ENCODE assay signal across 2 cellular contexts in the genomic region with DNA sequence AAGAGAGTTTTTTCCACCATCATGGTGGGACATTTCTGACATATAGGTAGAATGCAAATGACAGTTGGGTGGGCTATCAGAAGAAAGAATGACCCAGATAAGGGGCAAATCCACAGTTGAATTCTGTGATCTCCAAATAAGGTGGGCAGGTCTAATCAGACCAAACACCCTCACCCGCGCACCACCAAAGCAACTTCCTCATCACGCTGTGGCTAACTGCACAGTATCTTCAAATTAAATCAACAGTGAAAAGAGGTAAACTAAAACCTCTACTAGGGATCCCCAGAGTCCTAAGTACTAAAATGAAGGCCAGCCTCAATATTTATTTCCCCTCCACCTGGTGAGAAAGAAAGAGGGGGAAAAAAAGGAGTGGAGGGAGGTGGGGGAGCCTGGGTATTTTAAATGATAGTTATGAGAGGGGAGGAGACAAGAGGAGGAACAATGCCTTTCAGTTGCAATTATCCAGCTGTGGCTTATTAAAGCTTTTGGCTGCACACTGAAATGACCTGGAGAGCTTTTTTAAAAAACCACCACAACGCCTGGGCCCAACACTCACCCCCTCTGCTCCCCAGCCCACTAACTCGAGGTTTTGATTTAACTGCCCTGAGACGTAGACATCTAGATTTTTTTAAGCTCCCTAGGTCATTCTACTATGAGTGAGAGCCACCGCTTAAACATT.
TF ChIP-seq lines count a peak whose summit lies in the region.

No MANE protein-coding gene starts in this region.

TF ChIP-seq in GM12878, 131 proteins besides CTCF, POLR2A, EP300 and RAD21 (continued from another document and continues in another):
- TF ChIP-seq, protein P1, sequence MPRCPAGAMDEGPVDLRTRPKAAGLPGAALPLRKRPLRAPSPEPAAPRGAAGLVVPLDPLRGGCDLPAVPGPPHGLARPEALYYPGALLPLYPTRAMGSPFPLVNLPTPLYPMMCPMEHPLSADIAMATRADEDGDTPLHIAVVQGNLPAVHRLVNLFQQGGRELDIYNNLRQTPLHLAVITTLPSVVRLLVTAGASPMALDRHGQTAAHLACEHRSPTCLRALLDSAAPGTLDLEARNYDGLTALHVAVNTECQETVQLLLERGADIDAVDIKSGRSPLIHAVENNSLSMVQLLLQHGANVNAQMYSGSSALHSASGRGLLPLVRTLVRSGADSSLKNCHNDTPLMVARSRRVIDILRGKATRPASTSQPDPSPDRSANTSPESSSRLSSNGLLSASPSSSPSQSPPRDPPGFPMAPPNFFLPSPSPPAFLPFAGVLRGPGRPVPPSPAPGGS (IDR thresholded peaks at IDR 0.05; ENCODE audit: borderline replicate concordance, insufficient read depth, low read depth, low read length, poor library complexity, severe bottlenecking): no peak
- TF ChIP-seq HDAC6 (IDR thresholded peaks at IDR 0.05; ENCODE audit: unreplicated experiment): no peak
- no peak for TF ChIP-seq TBL1XR1 (IDR thresholded peaks at IDR 0.05; ENCODE audit: low read depth, low read length)
- no peak for TF ChIP-seq GATAD2B (conservative IDR thresholded peaks at IDR 0.05; ENCODE audit: low read depth)
- no peak for TF ChIP-seq MYB (IDR thresholded peaks at IDR 0.05; ENCODE audit: borderline replicate concordance, low read depth, low read length)
- no peak for TF ChIP-seq POLR2AphosphoS5 (IDR thresholded peaks at IDR 0.05; ENCODE audit: low read length)
- TF ChIP-seq, protein P2, sequence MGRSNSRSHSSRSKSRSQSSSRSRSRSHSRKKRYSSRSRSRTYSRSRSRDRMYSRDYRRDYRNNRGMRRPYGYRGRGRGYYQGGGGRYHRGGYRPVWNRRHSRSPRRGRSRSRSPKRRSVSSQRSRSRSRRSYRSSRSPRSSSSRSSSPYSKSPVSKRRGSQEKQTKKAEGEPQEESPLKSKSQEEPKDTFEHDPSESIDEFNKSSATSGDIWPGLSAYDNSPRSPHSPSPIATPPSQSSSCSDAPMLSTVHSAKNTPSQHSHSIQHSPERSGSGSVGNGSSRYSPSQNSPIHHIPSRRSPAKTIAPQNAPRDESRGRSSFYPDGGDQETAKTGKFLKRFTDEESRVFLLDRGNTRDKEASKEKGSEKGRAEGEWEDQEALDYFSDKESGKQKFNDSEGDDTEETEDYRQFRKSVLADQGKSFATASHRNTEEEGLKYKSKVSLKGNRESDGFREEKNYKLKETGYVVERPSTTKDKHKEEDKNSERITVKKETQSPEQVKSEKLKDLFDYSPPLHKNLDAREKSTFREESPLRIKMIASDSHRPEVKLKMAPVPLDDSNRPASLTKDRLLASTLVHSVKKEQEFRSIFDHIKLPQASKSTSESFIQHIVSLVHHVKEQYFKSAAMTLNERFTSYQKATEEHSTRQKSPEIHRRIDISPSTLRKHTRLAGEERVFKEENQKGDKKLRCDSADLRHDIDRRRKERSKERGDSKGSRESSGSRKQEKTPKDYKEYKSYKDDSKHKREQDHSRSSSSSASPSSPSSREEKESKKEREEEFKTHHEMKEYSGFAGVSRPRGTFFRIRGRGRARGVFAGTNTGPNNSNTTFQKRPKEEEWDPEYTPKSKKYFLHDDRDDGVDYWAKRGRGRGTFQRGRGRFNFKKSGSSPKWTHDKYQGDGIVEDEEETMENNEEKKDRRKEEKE (IDR thresholded peaks at IDR 0.05): no peak
- TF ChIP-seq, protein P3, sequence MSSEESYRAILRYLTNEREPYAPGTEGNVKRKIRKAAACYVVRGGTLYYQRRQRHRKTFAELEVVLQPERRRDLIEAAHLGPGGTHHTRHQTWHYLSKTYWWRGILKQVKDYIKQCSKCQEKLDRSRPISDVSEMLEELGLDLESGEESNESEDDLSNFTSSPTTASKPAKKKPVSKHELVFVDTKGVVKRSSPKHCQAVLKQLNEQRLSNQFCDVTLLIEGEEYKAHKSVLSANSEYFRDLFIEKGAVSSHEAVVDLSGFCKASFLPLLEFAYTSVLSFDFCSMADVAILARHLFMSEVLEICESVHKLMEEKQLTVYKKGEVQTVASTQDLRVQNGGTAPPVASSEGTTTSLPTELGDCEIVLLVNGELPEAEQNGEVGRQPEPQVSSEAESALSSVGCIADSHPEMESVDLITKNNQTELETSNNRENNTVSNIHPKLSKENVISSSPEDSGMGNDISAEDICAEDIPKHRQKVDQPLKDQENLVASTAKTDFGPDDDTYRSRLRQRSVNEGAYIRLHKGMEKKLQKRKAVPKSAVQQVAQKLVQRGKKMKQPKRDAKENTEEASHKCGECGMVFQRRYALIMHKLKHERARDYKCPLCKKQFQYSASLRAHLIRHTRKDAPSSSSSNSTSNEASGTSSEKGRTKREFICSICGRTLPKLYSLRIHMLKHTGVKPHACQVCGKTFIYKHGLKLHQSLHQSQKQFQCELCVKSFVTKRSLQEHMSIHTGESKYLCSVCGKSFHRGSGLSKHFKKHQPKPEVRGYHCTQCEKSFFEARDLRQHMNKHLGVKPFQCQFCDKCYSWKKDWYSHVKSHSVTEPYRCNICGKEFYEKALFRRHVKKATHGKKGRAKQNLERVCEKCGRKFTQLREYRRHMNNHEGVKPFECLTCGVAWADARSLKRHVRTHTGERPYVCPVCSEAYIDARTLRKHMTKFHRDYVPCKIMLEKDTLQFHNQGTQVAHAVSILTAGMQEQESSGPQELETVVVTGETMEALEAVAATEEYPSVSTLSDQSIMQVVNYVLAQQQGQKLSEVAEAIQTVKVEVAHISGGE (CRISPR knock-in tag; IDR thresholded peaks at IDR 0.05): no peak
- TF ChIP-seq DPF2 (IDR thresholded peaks at IDR 0.05): no peak
- TF ChIP-seq ZNF274 (IDR thresholded peaks at IDR 0.05; ENCODE audit: insufficient read depth, insufficient read length): no peak
- no peak for TF ChIP-seq PAX5 (IDR thresholded peaks at IDR 0.05; ENCODE audit: borderline replicate concordance, low read depth, low read length)
- no peak for TF ChIP-seq BRCA1 (IDR thresholded peaks at IDR 0.05; ENCODE audit: low read depth, low read length)
- TF ChIP-seq, protein P4, sequence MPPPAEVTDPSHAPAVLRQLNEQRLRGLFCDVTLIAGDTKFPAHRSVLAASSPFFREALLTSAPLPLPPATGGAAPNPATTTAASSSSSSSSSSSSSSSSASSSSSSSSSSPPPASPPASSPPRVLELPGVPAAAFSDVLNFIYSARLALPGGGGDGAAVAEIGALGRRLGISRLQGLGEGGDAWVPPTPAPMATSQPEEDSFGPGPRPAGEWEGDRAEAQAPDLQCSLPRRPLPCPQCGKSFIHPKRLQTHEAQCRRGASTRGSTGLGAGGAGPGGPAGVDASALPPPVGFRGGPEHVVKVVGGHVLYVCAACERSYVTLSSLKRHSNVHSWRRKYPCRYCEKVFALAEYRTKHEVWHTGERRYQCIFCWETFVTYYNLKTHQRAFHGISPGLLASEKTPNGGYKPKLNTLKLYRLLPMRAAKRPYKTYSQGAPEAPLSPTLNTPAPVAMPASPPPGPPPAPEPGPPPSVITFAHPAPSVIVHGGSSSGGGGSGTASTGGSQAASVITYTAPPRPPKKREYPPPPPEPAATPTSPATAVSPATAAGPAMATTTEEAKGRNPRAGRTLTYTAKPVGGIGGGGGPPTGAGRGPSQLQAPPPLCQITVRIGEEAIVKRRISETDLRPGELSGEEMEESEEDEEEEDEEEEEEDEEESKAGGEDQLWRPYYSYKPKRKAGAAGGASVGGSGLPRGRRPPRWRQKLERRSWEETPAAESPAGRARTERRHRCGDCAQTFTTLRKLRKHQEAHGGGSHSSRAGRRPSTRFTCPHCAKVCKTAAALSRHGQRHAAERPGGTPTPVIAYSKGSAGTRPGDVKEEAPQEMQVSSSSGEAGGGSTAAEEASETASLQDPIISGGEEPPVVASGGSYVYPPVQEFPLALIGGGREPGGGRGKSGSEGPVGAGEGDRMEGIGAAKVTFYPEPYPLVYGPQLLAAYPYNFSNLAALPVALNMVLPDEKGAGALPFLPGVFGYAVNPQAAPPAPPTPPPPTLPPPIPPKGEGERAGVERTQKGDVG (CRISPR knock-in tag; IDR thresholded peaks at IDR 0.05): no peak
- peak; percentile 32; the same call in 1 of the 2 replicates for TF ChIP-seq IKZF1 (conservative IDR thresholded peaks at IDR 0.05)
- TF ChIP-seq MTA3 (IDR thresholded peaks at IDR 0.05; ENCODE audit: borderline replicate concordance, low read length): no peak

TF ChIP-seq in HEK293T, 16 proteins besides CTCF, POLR2A, EP300 and RAD21 (continued from another document):
- TF ChIP-seq, protein P5, sequence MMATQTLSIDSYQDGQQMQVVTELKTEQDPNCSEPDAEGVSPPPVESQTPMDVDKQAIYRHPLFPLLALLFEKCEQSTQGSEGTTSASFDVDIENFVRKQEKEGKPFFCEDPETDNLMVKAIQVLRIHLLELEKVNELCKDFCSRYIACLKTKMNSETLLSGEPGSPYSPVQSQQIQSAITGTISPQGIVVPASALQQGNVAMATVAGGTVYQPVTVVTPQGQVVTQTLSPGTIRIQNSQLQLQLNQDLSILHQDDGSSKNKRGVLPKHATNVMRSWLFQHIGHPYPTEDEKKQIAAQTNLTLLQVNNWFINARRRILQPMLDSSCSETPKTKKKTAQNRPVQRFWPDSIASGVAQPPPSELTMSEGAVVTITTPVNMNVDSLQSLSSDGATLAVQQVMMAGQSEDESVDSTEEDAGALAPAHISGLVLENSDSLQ (IDR thresholded peaks at IDR 0.05): no peak
- TF ChIP-seq FOXM1 (IDR thresholded peaks at IDR 0.05; ENCODE audit: borderline replicate concordance): no peak
- TF ChIP-seq ZNF384 (IDR thresholded peaks at IDR 0.05): no peak
- TF ChIP-seq NFRKB (IDR thresholded peaks at IDR 0.05): no peak
- TF ChIP-seq ARNT (IDR thresholded peaks at IDR 0.05): no peak
- no peak for TF ChIP-seq FOXA1 (IDR thresholded peaks at IDR 0.05)
- TF ChIP-seq SP1 (IDR thresholded peaks at IDR 0.05): no peak
- TF ChIP-seq CTBP1 (IDR thresholded peaks at IDR 0.05; ENCODE audit: borderline replicate concordance): no peak
- TF ChIP-seq TARDBP (IDR thresholded peaks at IDR 0.05): no peak
- TF ChIP-seq SUZ12 (IDR thresholded peaks at IDR 0.05): no peak
